In genomic region chr6:149855741-149856140, GRCh38 we compare ENCODE assay signal across 13 cellular contexts. TPM values are rescaled to one million over a fixed set of nuclear protein-coding genes. Genes with fewer than 3 reads are reported as not detected.
A peak's percentile ranks its signal among the peaks of the same experiment; 100 is the strongest.
DNase-seq lines count a peak whose midpoint lies in the region; ATAC-seq and TF ChIP-seq lines count a peak whose summit lies in the region.
"Had no signal": no experiment of that assay in that cellular context is flagged by ENCODE, and none has a peak within 500 bp of the region (broad histone marks: within the 10 kb centered on the region; RNA-seq: fewer than 3 reads in every experiment).

No MANE protein-coding gene starts in this region.

- no peaks in the 10 kb centered on the region for H3K9me3 ChIP-seq in RWPE2 (ENCODE audit: severe bottlenecking)
- H3K9me3 ChIP-seq in esophagus squamous epithelium, result no peaks in the 10 kb centered on the region
- H3K9me3 ChIP-seq in transverse colon, result no peaks in the 10 kb centered on the region
- H3K9me3 ChIP-seq: sigmoid colon had no signal

- H3K27me3 ChIP-seq in RWPE2 (ENCODE audit: insufficient read depth, poor library complexity, severe bottlenecking) (no peaks in the 10 kb centered on the region), esophagus squamous epithelium (no peaks in the 10 kb centered on the region), transverse colon (no peaks in the 10 kb centered on the region)
- H3K27me3 ChIP-seq: sigmoid colon had no signal

- TF ChIP-seq POLR2A in esophagus squamous epithelium (IDR thresholded peaks at IDR 0.05) (no peak), transverse colon (IDR thresholded peaks at IDR 0.05) (no peak)

- DNase-seq in HFF-Myc (ENCODE audit: extremely low read depth, low read depth), result no peak
- DNase-seq in RWPE2 (ENCODE audit: low spot score), result no peak
- DNase-seq in esophagus squamous epithelium (lab: John Stamatoyannopoulos, UW), result no peak
- DNase-seq in retinal pigment epithelial cell (ENCODE audit: low read depth), result no peak
- DNase-seq in SHP77 (lab: John Stamatoyannopoulos, UW), result no peak
- no peak for DNase-seq in HPDE6-E6E7 (ENCODE audit: extremely low spot score)
- DNase-seq in NCI-H2107 treated with DMSO at 0.1 percent for 48 hours (lab: John Stamatoyannopoulos, UW; ENCODE audit: unreplicated experiment), result no peak
- no peak for DNase-seq in transverse colon
- DNase-seq: activated CD8-positive, alpha-beta memory T cell treated with anti-CD3 and anti-CD28 coated beads, Interleukin-2, amount 10 ng/mL, durations not matched to agents 7 days and 5 days; naive thymus-derived CD8-positive, alpha-beta T cell; NCI-H524 treated with DMSO at 0.1 percent for 48 hours; sigmoid colon had no signal

- ATAC-seq in RWPE2 (ENCODE audit: low read depth), result no peak
- ATAC-seq: activated CD8-positive, alpha-beta memory T cell treated with anti-CD3 and anti-CD28 coated beads, Interleukin-2, amount 10 ng/mL, durations not matched to agents 7 days and 5 days; naive thymus-derived CD8-positive, alpha-beta T cell had no signal

- no peak for TF ChIP-seq CTCF in HFF-Myc (IDR thresholded peaks at IDR 0.05; ENCODE audit: low read depth, low read length, missing control alignments)
- TF ChIP-seq CTCF in RWPE2 (IDR thresholded peaks at IDR 0.05; ENCODE audit: poor library complexity, severe bottlenecking), result no peak
- TF ChIP-seq CTCF in esophagus squamous epithelium (IDR thresholded peaks at IDR 0.05), result no peak
- no peak for TF ChIP-seq CTCF in retinal pigment epithelial cell (conservative IDR thresholded peaks at IDR 0.05; ENCODE audit: low read depth, low read length)
- no peak for TF ChIP-seq CTCF in transverse colon (IDR thresholded peaks at IDR 0.05)

- H3K4me1 ChIP-seq in RWPE2 (ENCODE audit: insufficient read depth, poor library complexity, severe bottlenecking), result peaks cover 79% of the 10 kb centered on the region
- peaks cover 7 to 95% (median 31%) of the 10 kb centered on the region in 3 donors for H3K4me1 ChIP-seq in esophagus squamous epithelium
- H3K4me1 ChIP-seq in transverse colon, result peaks cover 3 to 30% (median 20%) of the 10 kb centered on the region in 4 donors

- intact Hi-C loops in esophagus squamous epithelium (cut with DNase I) (no loop called here), transverse colon (cut with DNase I; ENCODE audit: low total_unique reads) (no loop called here)

- WGBS in esophagus squamous epithelium, 2 donors, result 33 to 37% methylated on average over 2 of the region's 2 CpGs
- 59% methylated on average over 2 of the region's 2 CpGs; no CpG with 5 or more reads in 1 of the 2 donors for WGBS in transverse colon (ENCODE audit: low coverage in 1 of 2), 2 donors

- H3K36me3 ChIP-seq in RWPE2 (ENCODE audit: low read depth), result peaks cover 23% of the 10 kb centered on the region
- H3K36me3 ChIP-seq in esophagus squamous epithelium, result peaks cover 0 to 11% (median 0%) of the 10 kb centered on the region in 3 donors
- no peaks in the 10 kb centered on the region for H3K36me3 ChIP-seq in transverse colon
- H3K36me3 ChIP-seq: sigmoid colon had no signal

- in situ Hi-C loops in transverse colon (cut with MboI; ENCODE audit: low pct_ligation_motif_present in 1 of 4, low pct_unique_long_range_greater_than_20kb in 1 of 4, low sequenced_read_pairs in 3 of 4), result no loop called here

- H3K4me3 ChIP-seq in HFF-Myc (replicated peaks; ENCODE audit: low read depth, low read length), result peak overlapping the region; percentile 20
- peak overlapping the region; percentile 13 for H3K4me3 ChIP-seq in RWPE2 (ENCODE audit: severe bottlenecking)
- H3K4me3 ChIP-seq in esophagus squamous epithelium, result no peak overlapping the region
- H3K4me3 ChIP-seq in retinal pigment epithelial cell (ENCODE audit: low read length), result peak overlapping the region; percentile 5
- H3K4me3 ChIP-seq in transverse colon, result no peak overlapping the region
- H3K4me3 ChIP-seq: sigmoid colon had no signal

- no peak for TF ChIP-seq EP300 in transverse colon (IDR thresholded peaks at IDR 0.05; ENCODE audit: low read depth)

- H3K27ac ChIP-seq in RWPE2 (ENCODE audit: poor library complexity, severe bottlenecking) (peak overlapping the region; percentile 99), esophagus squamous epithelium (peak overlapping the region; percentile 72 to 89 (median 78)), transverse colon (peak overlapping the region in 2 of 4 donors; percentile 1 to 35)

RNA-seq across cellular contexts. Expression of gene LRP11, which starts 8.4 kb away (rescaled TPM):
- total RNA-seq in esophagus squamous epithelium (10 to 100 TPM; 40.2 to 74.9 (median 58.4) TPM), transverse colon (10 to 100 TPM in 3 of 4 donors, 1 to 10 TPM in 1; 2.2 to 50.5 (median 21.2) TPM)

RNA-seq across cellular contexts. Expression of gene RAET1E, which starts 42.2 kb away (rescaled TPM):
- total RNA-seq in esophagus squamous epithelium (10 to 100 TPM; 50.1 to 90.1 (median 67.9) TPM), transverse colon (not detected)
- total RNA-seq: activated CD8-positive, alpha-beta memory T cell treated with anti-CD3 and anti-CD28 coated beads, Interleukin-2, amount 10 ng/mL, durations not matched to agents 7 days and 5 days; glomerular endothelial cell; naive thymus-derived CD8-positive, alpha-beta T cell had no signal

Comparison
In these comparisons a context has a peak if more than half of its experiments do, and no peak if none do; other contexts are left out.
1. H3K4me3 ChIP-seq: peak in HFF-Myc (single experiment), RWPE2 (single experiment) and retinal pigment epithelial cell (single experiment); none in esophagus squamous epithelium (0 of 4) and transverse colon (0 of 4).
2. RNA of gene RAET1E, which starts 42.2 kb away (total RNA-seq): 50.1 to 90.1 TPM in esophagus squamous epithelium; not detected in transverse colon; every median in the first group is over 10 times any median in the second.